ENCODE assay signal across 17 cellular contexts in genomic region chr11:19460718-19461405, GRCh38.
A peak's percentile ranks its signal among the peaks of the same experiment; 100 is the strongest.
DNase-seq lines count a peak whose midpoint lies in the region; ATAC-seq, FAIRE-seq and TF ChIP-seq lines count a peak whose summit lies in the region.
"Had no signal": no experiment of that assay in that cellular context is flagged by ENCODE, and none has a peak within 500 bp of the region (broad histone marks: within the 10 kb centered on the region; RNA-seq: fewer than 3 reads in every experiment).

No MANE protein-coding gene starts in this region.

- H3K79me2 ChIP-seq in SK-N-SH (ENCODE audit: insufficient read depth) (no peaks in the 10 kb centered on the region), OCI-LY7 (ENCODE audit: insufficient read depth, low read depth, low read length) (no peaks in the 10 kb centered on the region)

- CTCF ChIA-PET in SK-N-SH (lab: Yijun Ruan, JAX), result interaction anchor here (0.6 to 1.7 kb wide), 5 partner anchors 15 to 681 kb away, joined by 3 to 6 read pairs (median 4); no protein-coding TSS in a partner anchor
- CTCF ChIA-PET in OCI-LY7 (lab: Charles Lee; ENCODE audit: unreplicated experiment), result no interaction called here
- CTCF ChIA-PET in A673 (lab: Charles Lee), result no interaction called here

- ATAC-seq in SK-N-SH treated with all-trans-retinoic acid at 6 μM for 48 hours, result no peak
- ATAC-seq: natural killer cell treated with Interleukin-12 subunit alpha and Interleukin-12 subunit beta and Interleukin-15 and Interleukin-18, amount 100 ng/mL, for 72 hours had no signal

- H3K9me3 ChIP-seq in SK-N-SH, result no peaks in the 10 kb centered on the region
- H3K9me3 ChIP-seq in kidney (ENCODE audit: control insufficient read depth in 1 of 2, low read length in 2 of 2), result no peaks in the 10 kb centered on the region
- no peaks in the 10 kb centered on the region for H3K9me3 ChIP-seq in thyroid gland
- no peaks in the 10 kb centered on the region for H3K9me3 ChIP-seq in OCI-LY7 (ENCODE audit: low read length)
- no peaks in the 10 kb centered on the region for H3K9me3 ChIP-seq in A673 (ENCODE audit: low read depth, low read length, poor library complexity, severe bottlenecking)

- H3K9ac ChIP-seq in SK-N-SH, result no peak overlapping the region
- H3K9ac ChIP-seq in kidney (ENCODE audit: low read length in 2 of 2), result no peak overlapping the region

- no TSS peak for BruUV-seq in OCI-LY7 (replicated peaks; lab: Mats Ljungman, UMichigan)
- BruUV-seq in A673 (replicated peaks; lab: Mats Ljungman, UMichigan), result no TSS peak

- H3K4me3 ChIP-seq in SK-N-SH (ENCODE audit: low read depth in 2 of 2, low read length in 1 of 2) (no peak overlapping the region), kidney (ENCODE audit: low read length in 2 of 2) (no peak overlapping the region), thyroid gland (replicated peaks in 1 of 3) (no peak overlapping the region), OCI-LY7 (ENCODE audit: low read depth, low read length, poor library complexity, severe bottlenecking) (no peak overlapping the region), A673 (ENCODE audit: low read depth, low read length, poor library complexity, severe bottlenecking) (no peak overlapping the region)
- H3K4me3 ChIP-seq: smooth muscle cell had no signal

- no peak for TF ChIP-seq RAD21 in SK-N-SH (IDR thresholded peaks at IDR 0.05; ENCODE audit: low read length)

- no peak overlapping the region for H2AFZ ChIP-seq in SK-N-SH (ENCODE audit: low read depth)
- no peak overlapping the region for H2AFZ ChIP-seq in OCI-LY7 (ENCODE audit: low read length)

- peak; percentile 34 for DNase-seq in SK-N-SH
- DNase-seq in cerebellar cortex (ENCODE audit: low spot score), result peak; percentile 80
- peak; percentile 74 for DNase-seq in kidney
- peak; percentile 76 to 77 for DNase-seq in thyroid gland
- DNase-seq in UCSD-AML1 (lab: John Stamatoyannopoulos, UW; ENCODE audit: unreplicated experiment), result no peak
- no peak for DNase-seq in OCI-LY7 (ENCODE audit: low spot score)
- no peak for DNase-seq in A673 (ENCODE audit: low spot score)
- DNase-seq: ACHN; activated CD8-positive, alpha-beta memory T cell treated with anti-CD3 and anti-CD28 coated beads for 24 hours; activated gamma-delta T cell treated with Interleukin-2 at 50 U/mL for 16 hours; COR-L47; effector memory CD4-positive, alpha-beta T cell; NCI-H1436; SIG-M5 had no signal

- H3F3A ChIP-seq in SK-N-SH (replicated peaks; ENCODE audit: insufficient read depth), result no peaks in the 10 kb centered on the region

- H3K36me3 ChIP-seq in SK-N-SH (replicated peaks in 1 of 2; ENCODE audit: control insufficient read depth in 1 of 2, insufficient read depth in 2 of 2, low read length in 1 of 2) (no peaks in the 10 kb centered on the region), kidney (ENCODE audit: control insufficient read depth in 1 of 2, insufficient read depth in 2 of 2, low read length in 2 of 2) (no peaks in the 10 kb centered on the region), thyroid gland (no peaks in the 10 kb centered on the region), OCI-LY7 (ENCODE audit: insufficient read depth, low read length) (no peaks in the 10 kb centered on the region), A673 (ENCODE audit: insufficient read depth, low read length, poor library complexity, severe bottlenecking) (no peaks in the 10 kb centered on the region)

- TF ChIP-seq POLR2A in thyroid gland (IDR thresholded peaks at IDR 0.05), result no peak

- TF ChIP-seq CTCF in SK-N-SH (IDR thresholded peaks at IDR 0.05), result no peak
- no peak for TF ChIP-seq CTCF in kidney (IDR thresholded peaks at IDR 0.05; ENCODE audit: borderline replicate concordance, extremely low read depth, insufficient read depth)
- no peak for TF ChIP-seq CTCF in thyroid gland (IDR thresholded peaks at IDR 0.05)
- TF ChIP-seq CTCF in OCI-LY7 (conservative IDR thresholded peaks at IDR 0.05; ENCODE audit: low read length), result no peak
- no peak for TF ChIP-seq CTCF in A673 (conservative IDR thresholded peaks at IDR 0.05; ENCODE audit: low read depth, low read length)

- H3K9me2 ChIP-seq in SK-N-SH (no peaks in the 10 kb centered on the region), OCI-LY7 (ENCODE audit: insufficient read depth, low read length) (no peaks in the 10 kb centered on the region)

- no peak for TF ChIP-seq EP300 in SK-N-SH (IDR thresholded peaks at IDR 0.05; ENCODE audit: borderline replicate concordance in 1 of 2, low read depth in 1 of 2, low read length in 1 of 2)

- WGBS in SK-N-SH (ENCODE audit: low lambda C conversion rate), result 37% methylated on average over 6 of the region's 6 CpGs
- 38 to 43% methylated on average over 6 of the region's 6 CpGs for WGBS in thyroid gland, 2 donors

- intact Hi-C loops in kidney (cut with DNase I), result no loop called here
- intact Hi-C loops in thyroid gland (cut with DNase I), result no loop called here
- intact Hi-C loops in OCI-LY7 (cut with micrococcal nuclease; ENCODE audit: unreplicated experiment), result no loop called here
- intact Hi-C loops in A673 (cut with micrococcal nuclease; ENCODE audit: unreplicated experiment), result no loop called here

- H3K27me3 ChIP-seq in SK-N-SH (ENCODE audit: insufficient read depth) (peaks cover 9% of the 10 kb centered on the region; the same call in 1 of the 2 replicates), thyroid gland (no peaks in the 10 kb centered on the region), A673 (replicated peaks; ENCODE audit: insufficient read depth, low read depth, low read length, poor library complexity) (no peaks in the 10 kb centered on the region)

- H4K20me1 ChIP-seq in SK-N-SH (ENCODE audit: insufficient read depth) (no peaks in the 10 kb centered on the region), OCI-LY7 (ENCODE audit: insufficient read depth, low read length) (no peaks in the 10 kb centered on the region)

- H3K4me2 ChIP-seq in SK-N-SH (no peak overlapping the region), OCI-LY7 (ENCODE audit: low read length) (no peak overlapping the region)
- H3K4me2 ChIP-seq: smooth muscle cell had no signal

- no peak for FAIRE-seq in kidney (lab: Jason Lieb, UNC)

- POLR2A ChIA-PET in SK-N-SH (lab: Yijun Ruan, JAX), result no interaction called here
- POLR2A ChIA-PET in OCI-LY7 (lab: Charles Lee), result no interaction called here
- POLR2A ChIA-PET in A673 (lab: Charles Lee; ENCODE audit: low non-redundant PET), result no interaction called here

- H3K27ac ChIP-seq in SK-N-SH (ENCODE audit: low read depth in 2 of 2, low read length in 1 of 2) (no peak overlapping the region), kidney (ENCODE audit: low read depth in 2 of 2, low read length in 2 of 2) (no peak overlapping the region), thyroid gland (peak overlapping the region in 1 of 3 donors; percentile 34), OCI-LY7 (ENCODE audit: low read depth, low read length, poor library complexity, severe bottlenecking) (no peak overlapping the region), A673 (ENCODE audit: low read depth, low read length, poor library complexity, severe bottlenecking) (no peak overlapping the region)

- H3K4me1 ChIP-seq in SK-N-SH (ENCODE audit: control insufficient read depth in 1 of 2, insufficient read depth in 2 of 2, low read depth in 1 of 2, low read length in 1 of 2) (peaks cover 0 to 6% of the 10 kb centered on the region in 2 experiments; a peak in 1 of 4 replicates), kidney (ENCODE audit: control insufficient read depth in 1 of 2, insufficient read depth in 1 of 2, low read depth in 1 of 2, low read length in 2 of 2) (peaks cover 0 to 2% of the 10 kb centered on the region in 2 donors), thyroid gland (peaks cover 15 to 24% of the 10 kb centered on the region in 2 donors), OCI-LY7 (ENCODE audit: insufficient read depth, low read length, poor library complexity, severe bottlenecking) (peaks cover 10% of the 10 kb centered on the region), A673 (ENCODE audit: insufficient read depth, low read length, poor library complexity, severe bottlenecking) (no peaks in the 10 kb centered on the region)

TF ChIP-seq in SK-N-SH, 30 proteins besides CTCF, POLR2A, EP300 and RAD21:
- TF ChIP-seq FOSL2 (IDR thresholded peaks at IDR 0.05; ENCODE audit: borderline replicate concordance, low read depth) (no peak), POLR2AphosphoS5 (IDR thresholded peaks at IDR 0.05; ENCODE audit: low read depth, low read length) (no peak), RFX5 (IDR thresholded peaks at IDR 0.05; ENCODE audit: low read length) (no peak), NRF1 (IDR thresholded peaks at IDR 0.05; ENCODE audit: low read depth, low read length) (no peak), MXI1 (IDR thresholded peaks at IDR 0.05; ENCODE audit: low read depth, low read length) (no peak), MEF2A (IDR thresholded peaks at IDR 0.05; ENCODE audit: borderline replicate concordance, low read depth) (no peak), IRF3 (IDR thresholded peaks at IDR 0.05; ENCODE audit: low read depth, low read length) (no peak)

TF ChIP-seq in SK-N-SH treated with all-trans-retinoic acid at 6 μM for 48 hours, 23 proteins besides CTCF, POLR2A, EP300 and RAD21:
- TF ChIP-seq TOX (CRISPR knock-in tag; IDR thresholded peaks at IDR 0.05; ENCODE audit: borderline replicate concordance), result no peak

Comparison
In these comparisons a context has a peak if more than half of its experiments do, and no peak if none do; other contexts are left out.
1. DNase-seq: peak in SK-N-SH (single experiment), cerebellar cortex (single experiment), kidney (single experiment) and thyroid gland (2 of 2); none in UCSD-AML1 (single experiment), OCI-LY7 (single experiment) and A673 (single experiment).